In genomic region chr6:41644297-41644879, GRCh38 we compare ENCODE assay signal across 17 cellular contexts. TPM values are rescaled to one million over a fixed set of nuclear protein-coding genes. Genes with fewer than 3 reads are reported as not detected.
DNase-seq lines count a peak whose midpoint lies in the region; ATAC-seq and TF ChIP-seq lines count a peak whose summit lies in the region.
"Had no signal": no experiment of that assay in that cellular context is flagged by ENCODE, and none has a peak within 500 bp of the region (broad histone marks: within the 10 kb centered on the region; RNA-seq: fewer than 3 reads in every experiment).

No MANE protein-coding gene starts in this region.

- H3K9me3 ChIP-seq in HEK293 (ENCODE audit: control insufficient read depth, insufficient read depth, low read depth, low read length) (no peaks in the 10 kb centered on the region), neuronal stem cell (replicated peaks in 1 of 2; ENCODE audit: control insufficient read depth in 2 of 2, insufficient read depth in 1 of 2, low read depth in 1 of 2, low read length in 2 of 2) (no peaks in the 10 kb centered on the region), Peyer's patch (no peaks in the 10 kb centered on the region)
- H3K9me3 ChIP-seq: ovary, suprapubic skin had no signal

- no peak overlapping the region for H2BK120ac ChIP-seq in neuronal stem cell (ENCODE audit: low read depth, low read length)

- no peak overlapping the region for H2BK12ac ChIP-seq in neuronal stem cell (ENCODE audit: low read length)

- no peak overlapping the region for H3K23ac ChIP-seq in neuronal stem cell (ENCODE audit: low read depth, low read length, poor library complexity)

- H2AFZ ChIP-seq in neuronal stem cell (ENCODE audit: low read length), result no peak overlapping the region

- no peak overlapping the region for H4K8ac ChIP-seq in neuronal stem cell (ENCODE audit: low read depth, low read length)

- H3K4me2 ChIP-seq in neuronal stem cell (ENCODE audit: insufficient read depth, low read length, poor library complexity, severe bottlenecking), result peak overlapping the region; percentile 36

- TF ChIP-seq POLR2A in Peyer's patch (IDR thresholded peaks at IDR 0.05), result no peak

- H3K14ac ChIP-seq in neuronal stem cell (ENCODE audit: low read length), result no peak overlapping the region

- POLR2A ChIA-PET in HEK293 (lab: Yijun Ruan, JAX), result no interaction called here

- CTCF ChIA-PET in HEK293 (lab: Yijun Ruan, JAX), result interaction anchor here (1.1 kb wide), 1 partner anchor 39 kb away, joined by 4 read pairs; no protein-coding TSS in a partner anchor

- H3K79me1 ChIP-seq in neuronal stem cell (ENCODE audit: low read depth, low read length), result peaks cover 7% of the 10 kb centered on the region

- H3K9ac ChIP-seq in neuronal stem cell (ENCODE audit: low read depth, low read length, poor library complexity), result no peak overlapping the region

- ATAC-seq in esophagus mucosa, result peak; percentile 46
- no peak for ATAC-seq in GM21447 (IDR thresholded peaks at IDR 0.05; ENCODE audit: unreplicated experiment)
- ATAC-seq: CD8-positive, alpha-beta T cell had no signal

- WGBS in neuronal stem cell (ENCODE audit: extremely low coverage in 2 of 2, insufficient read length in 2 of 2, insufficient replicate concordance in 1 of 2), 2 donors, result no CpG with 5 or more reads among the region's 4 CpGs

- peak overlapping the region; percentile 72 for H2AK5ac ChIP-seq in neuronal stem cell (ENCODE audit: low read depth, low read length)

- no peak overlapping the region for H4K91ac ChIP-seq in neuronal stem cell (ENCODE audit: low read depth, low read length, poor library complexity)

- H3K27me3 ChIP-seq in neuronal stem cell (ENCODE audit: control insufficient read depth in 3 of 3, insufficient read depth in 3 of 3, low read depth in 1 of 3, low read length in 3 of 3) (peaks cover 0 to 3% (median 0%) of the 10 kb centered on the region in 3 experiments), Peyer's patch (no peaks in the 10 kb centered on the region)
- H3K27me3 ChIP-seq: ovary, suprapubic skin had no signal

- H3K27ac ChIP-seq in HEK293 (ENCODE audit: extremely low read depth, low read depth, low read length) (no peak overlapping the region), neuronal stem cell (replicated peaks; ENCODE audit: low read length) (no peak overlapping the region), Peyer's patch (no peak overlapping the region)
- H3K27ac ChIP-seq: ovary, suprapubic skin had no signal

- no peak overlapping the region for H2BK5ac ChIP-seq in neuronal stem cell (ENCODE audit: low read length)

- TF ChIP-seq CTCF in HEK293 (tag by site-specific recombination; IDR thresholded peaks at IDR 0.05) (no peak), Peyer's patch (IDR thresholded peaks at IDR 0.05) (no peak)

- DNase-seq in NCI-H510A treated with DMSO at 0.1 percent for 48 hours (lab: John Stamatoyannopoulos, UW) (peak; percentile 56), neuronal stem cell (ENCODE audit: low spot score) (no peak), hepatic stellate cell (ENCODE audit: low spot score) (no peak), NCI-H146 treated with DMSO at 0.1 percent for 48 hours (lab: John Stamatoyannopoulos, UW; ENCODE audit: unreplicated experiment) (no peak), Peyer's patch (no peak)
- DNase-seq: activated B cell treated with CpG ODN at 0.5 μM for 24 hours; activated T-cell treated with anti-CD3 and anti-CD28 coated beads, Interleukin-2, amount 50 U/mL, for 48 hours; CD8-positive, alpha-beta T cell; effector memory CD4-positive, alpha-beta T cell; HFFc6; NCI-H1092; ovary; stimulated activated CD4-positive, alpha-beta T cell treated with anti-CD3 and anti-CD28 coated beads, Interleukin-12 subunit alpha, Interleukin-12 subunit beta, amount 100 ng/mL, for 4 hours had no signal

- H3K18ac ChIP-seq in neuronal stem cell (ENCODE audit: low read length), result peak overlapping the region; percentile 69

- H2BK15ac ChIP-seq in neuronal stem cell (ENCODE audit: low read length), result no peak overlapping the region

- H3K36me3 ChIP-seq in HEK293 (ENCODE audit: control insufficient read depth in 2 of 2, insufficient read depth in 1 of 2, low read length in 2 of 2) (no peaks in the 10 kb centered on the region), neuronal stem cell (replicated peaks in 1 of 2; ENCODE audit: control insufficient read depth in 2 of 2, insufficient read depth in 2 of 2, low read length in 2 of 2) (peaks cover 25 to 77% of the 10 kb centered on the region in 2 donors), Peyer's patch (no peaks in the 10 kb centered on the region)
- H3K36me3 ChIP-seq: ovary, suprapubic skin had no signal

- H3K4me3 ChIP-seq in HEK293 (ENCODE audit: low read depth, low read length) (no peak overlapping the region), neuronal stem cell (ENCODE audit: low read length in 2 of 2) (no peak overlapping the region), Peyer's patch (no peak overlapping the region)
- H3K4me3 ChIP-seq: ovary, suprapubic skin had no signal

- no peak overlapping the region for H3K4ac ChIP-seq in neuronal stem cell (ENCODE audit: low read length)

- H3K4me1 ChIP-seq in HEK293 (ENCODE audit: control insufficient read depth, insufficient read depth, low read length), result no peaks in the 10 kb centered on the region; the same call in 1 of the 2 replicates
- H3K4me1 ChIP-seq in neuronal stem cell (ENCODE audit: control insufficient read depth in 2 of 2, insufficient read depth in 1 of 2, low read depth in 1 of 2, low read length in 2 of 2), result peaks cover 25 to 38% of the 10 kb centered on the region in 2 donors
- H3K4me1 ChIP-seq in Peyer's patch, result no peaks in the 10 kb centered on the region

TF ChIP-seq in HEK293, 187 proteins besides CTCF, POLR2A, EP300 and RAD21 (continues in another document):
- TF ChIP-seq ZIC2 (tag by site-specific recombination; IDR thresholded peaks at IDR 0.05), result peak; percentile 97
- no peak for TF ChIP-seq ZNF157 (tag by site-specific recombination; IDR thresholded peaks at IDR 0.05)
- TF ChIP-seq ZNF398 (tag by site-specific recombination; IDR thresholded peaks at IDR 0.05), result peak; percentile 90
- no peak for TF ChIP-seq ZNF514 (tag by site-specific recombination; IDR thresholded peaks at IDR 0.05)
- TF ChIP-seq GLIS1 (tag by site-specific recombination; IDR thresholded peaks at IDR 0.05), result peak; percentile 32; the same call in 1 of the 2 replicates
- no peak for TF ChIP-seq ZNF571 (tag by site-specific recombination; IDR thresholded peaks at IDR 0.05)
- TF ChIP-seq ZNF701 (tag by site-specific recombination; IDR thresholded peaks at IDR 0.05), result 0 out of 2 replicates have a peak, but pooled peaks have one; percentile 24
- TF ChIP-seq WT1 (tag by site-specific recombination; IDR thresholded peaks at IDR 0.05), result peak; percentile 69
- no peak for TF ChIP-seq ZNF280D (tag by site-specific recombination; IDR thresholded peaks at IDR 0.05)
- TF ChIP-seq ZNF600 (tag by site-specific recombination; IDR thresholded peaks at IDR 0.05), result no peak
- peak; percentile 82 for TF ChIP-seq EGR2 (tag by site-specific recombination; IDR thresholded peaks at IDR 0.05; ENCODE audit: low read depth)
- peak; percentile 49 for TF ChIP-seq ZFHX2 (tag by site-specific recombination; conservative IDR thresholded peaks at IDR 0.05)
- 0 out of 2 replicates have a peak, but pooled peaks have one; percentile 14 for TF ChIP-seq ZNF223 (tag by site-specific recombination; IDR thresholded peaks at IDR 0.05)
- no peak for TF ChIP-seq ZNF155 (tag by site-specific recombination; IDR thresholded peaks at IDR 0.05)
- no peak for TF ChIP-seq RBAK (tag by site-specific recombination; IDR thresholded peaks at IDR 0.05)
- no peak for TF ChIP-seq ZNF777 (tag by site-specific recombination; IDR thresholded peaks at IDR 0.05; ENCODE audit: borderline replicate concordance)
- 0 out of 2 replicates have a peak, but pooled peaks have one; percentile 12 for TF ChIP-seq ZBTB17 (tag by site-specific recombination; IDR thresholded peaks at IDR 0.05)
- TF ChIP-seq SP7 (tag by site-specific recombination; IDR thresholded peaks at IDR 0.05), result peak; percentile 73

RNA-seq across cellular contexts. Expression of gene MDFI, which starts 6.1 kb away (rescaled TPM):
- 47.1 TPM for total RNA-seq in esophagus mucosa
- polyA plus RNA-seq in neuronal stem cell (2013, experiment 1 of 2), result 73.1 TPM
- polyA plus RNA-seq in neuronal stem cell (2013, experiment 2 of 2), result 65.6 TPM
- total RNA-seq in Peyer's patch, result 1 to 10 TPM in 2 of 4 donors, under 1 TPM in 1, not detected in 1; 0.94 to 2.6 (median 2.4) TPM
- total RNA-seq: activated B cell treated with CpG ODN at 0.5 μM for 24 hours; CD8-positive, alpha-beta T cell had no signal

Comparison
In these comparisons a context has a peak if more than half of its experiments do, and no peak if none do; other contexts are left out.
1. RNA of gene MDFI, which starts 6.1 kb away (total RNA-seq): 47.1 TPM in esophagus mucosa (single experiment); 0.94 to 2.6 TPM in Peyer's patch; every median in the first group is over 10 times any median in the second.